In genomic region chr2:201918981-201919380, GRCh38 we compare ENCODE assay signal across 19 cellular contexts.
"Had no signal": no experiment of that assay in that cellular context is flagged by ENCODE, and none has a peak within 500 bp of the region (broad histone marks: within the 10 kb centered on the region; RNA-seq: fewer than 3 reads in every experiment).

No MANE protein-coding gene starts in this region.

- H3K4me1 ChIP-seq: gastrocnemius medialis, heart right ventricle, parathyroid adenoma, prostate gland, testis, tibial nerve, upper lobe of right lung, vagina had no signal

- ATAC-seq: esophagus mucosa; gastrocnemius medialis; heart right ventricle; left lobe of liver; sciatic nerve; stimulated activated naive B cell treated with anti-CD40 and anti-IgM and Interleukin-4, amounts not matched to agents 10 μg/mL and 1 μg/mL and 100 μg/mL, for 72 hours; stimulated activated naive CD8-positive, alpha-beta T cell treated with anti-CD3 and anti-CD28 coated beads, Interleukin-15, amount 100 ng/mL, for 72 hours; upper lobe of right lung had no signal

- H3K9me3 ChIP-seq: gastrocnemius medialis, prostate gland, testis, tibial nerve, upper lobe of right lung, vagina had no signal

- H3K9ac ChIP-seq: parathyroid adenoma had no signal

- H3K79me2 ChIP-seq: parathyroid adenoma had no signal

- H3K27me3 ChIP-seq: gastrocnemius medialis, testis, tibial nerve, upper lobe of right lung, vagina had no signal

- H3K4me3 ChIP-seq: gastrocnemius medialis, heart right ventricle, prostate gland, testis, tibial nerve, upper lobe of right lung, vagina had no signal

- H3K27ac ChIP-seq: gastrocnemius medialis, heart right ventricle, parathyroid adenoma, prostate gland, testis, tibial nerve, upper lobe of right lung, vagina had no signal

- H3K36me3 ChIP-seq: gastrocnemius medialis, heart right ventricle, prostate gland, tibial nerve, upper lobe of right lung, vagina had no signal

- H2AFZ ChIP-seq: parathyroid adenoma had no signal

- DNase-seq: effector CD4-positive, alpha-beta T cell; gastrocnemius medialis; heart right ventricle; islet precursor cell; naive B cell; nephron progenitor cell; stimulated activated CD4-positive, alpha-beta T cell treated with anti-CD3 and anti-CD28 coated beads, Interleukin-2, amount 100 ng/mL, for 24 hours; stimulated activated CD4-positive, alpha-beta T cell treated with anti-CD3 and anti-CD28 coated beads, Interleukin-4, amount 100 ng/mL, for 4 hours; stimulated activated naive B cell treated with anti-CD40 and anti-IgM and Interleukin-4, amounts not matched to agents 10 μg/mL and 1 μg/mL and 100 μg/mL, for 72 hours; stimulated activated naive CD8-positive, alpha-beta T cell treated with anti-CD3 and anti-CD28 coated beads, Interleukin-15, amount 100 ng/mL, for 72 hours; testis; upper lobe of right lung had no signal
